Comparison of ENCODE assay signal across 9 cellular contexts in genomic region chr9:120874861-120875565, GRCh38. TPM values are rescaled to one million over a fixed set of nuclear protein-coding genes. Genes with fewer than 3 reads are reported as not detected.
DNase-seq lines count a peak whose midpoint lies in the region; ATAC-seq and TF ChIP-seq lines count a peak whose summit lies in the region.
"Had no signal": no experiment of that assay in that cellular context is flagged by ENCODE, and none has a peak within 500 bp of the region (broad histone marks: within the 10 kb centered on the region; RNA-seq: fewer than 3 reads in every experiment).

No MANE protein-coding gene starts in this region.

- H3K4me2 ChIP-seq in BLaER1 (peak overlapping the region; percentile 73), smooth muscle cell (no peak overlapping the region)

- POLR2A ChIA-PET in HEK293T (lab: Yijun Ruan, JAX): no interaction called here

- H3K36me3 Mint-ChIP-seq in naive B cell: no peaks in the 10 kb centered on the region

- H3K27me3 Mint-ChIP-seq in naive B cell: peaks cover 0 to 12% (median 0%) of the 10 kb centered on the region in 3 donors

- DNase-seq in HL-60 (ENCODE audit: low read depth in 1 of 2, low spot score in 1 of 2): no peak
- no peak for DNase-seq in naive B cell
- no peak for DNase-seq in smooth muscle cell (lab: John Stamatoyannopoulos, UW; ENCODE audit: unreplicated experiment)
- no peak for DNase-seq in UCSD-AML1 (lab: John Stamatoyannopoulos, UW; ENCODE audit: unreplicated experiment)
- no peak for DNase-seq in HEK293T (ENCODE audit: extremely low spot score)
- DNase-seq: NCI-H2107 had no signal

- WGBS in smooth muscle cell (ENCODE audit: low lambda C conversion rate): 87% methylated on average over 6 of the region's 6 CpGs

- H3K4me3 ChIP-seq in BLaER1: peak overlapping the region; percentile 75
- peak overlapping the region; percentile 58 for H3K4me3 ChIP-seq in HL-60 (replicated peaks; ENCODE audit: insufficient read depth, low read length)
- no peak overlapping the region for H3K4me3 ChIP-seq in smooth muscle cell

- H3K9me3 ChIP-seq in BLaER1 (no peaks in the 10 kb centered on the region), smooth muscle cell (replicated peaks; ENCODE audit: low read depth) (no peaks in the 10 kb centered on the region)

- ATAC-seq in naive B cell (ENCODE audit: low read depth in 2 of 2) (no peak), GM21360 (IDR thresholded peaks at IDR 0.05; ENCODE audit: unreplicated experiment) (no peak)

- no peak for TF ChIP-seq CTCF in HL-60 (IDR thresholded peaks at IDR 0.05; ENCODE audit: insufficient read depth, low read length)
- TF ChIP-seq CTCF in smooth muscle cell (IDR thresholded peaks at IDR 0.05; ENCODE audit: borderline replicate concordance, insufficient read depth, poor library complexity, severe bottlenecking): no peak

- CTCF ChIA-PET in HEK293T (lab: Yijun Ruan, JAX): no interaction called here

- H3F3A ChIP-seq in smooth muscle cell (ENCODE audit: low read depth): no peaks in the 10 kb centered on the region

- H4K20me1 ChIP-seq in BLaER1 (no peaks in the 10 kb centered on the region), smooth muscle cell (ENCODE audit: low read depth) (no peaks in the 10 kb centered on the region)

- H3K27me3 ChIP-seq in BLaER1 (no peaks in the 10 kb centered on the region), HL-60 (ENCODE audit: insufficient read depth, poor library complexity, severe bottlenecking) (no peaks in the 10 kb centered on the region), smooth muscle cell (ENCODE audit: low read depth) (no peaks in the 10 kb centered on the region)

- peak overlapping the region; percentile 91 for H3K9ac ChIP-seq in BLaER1
- H3K9ac ChIP-seq in smooth muscle cell (ENCODE audit: low read depth): no peak overlapping the region

- H3K79me2 ChIP-seq in smooth muscle cell (ENCODE audit: low read depth): no peaks in the 10 kb centered on the region

- no peaks in the 10 kb centered on the region for H3K9me3 Mint-ChIP-seq in naive B cell

- H3K4me1 ChIP-seq in BLaER1 (peaks cover 61% of the 10 kb centered on the region), smooth muscle cell (ENCODE audit: low read depth) (peaks cover 5% of the 10 kb centered on the region)

- H3K36me3 ChIP-seq in BLaER1: peaks cover 51% of the 10 kb centered on the region
- no peaks in the 10 kb centered on the region for H3K36me3 ChIP-seq in smooth muscle cell (ENCODE audit: low read depth)

- peak overlapping the region in 5 of 6 donors; percentile 8 to 77 (median 72) for H3K27ac Mint-ChIP-seq in naive B cell

- peak overlapping the region; percentile 91 for H3K27ac ChIP-seq in BLaER1
- H3K27ac ChIP-seq in HL-60 (replicated peaks): peak overlapping the region; percentile 100
- H3K27ac ChIP-seq in angular gyrus (ENCODE audit: low read depth, low read length): peak overlapping the region; percentile 90
- H3K27ac ChIP-seq in smooth muscle cell (ENCODE audit: low read depth): no peak overlapping the region

- peaks cover 31 to 49% (median 41%) of the 10 kb centered on the region in 3 donors for H3K4me1 Mint-ChIP-seq in naive B cell

- H2AFZ ChIP-seq in smooth muscle cell (ENCODE audit: low read depth): no peak overlapping the region

- H3K4me3 Mint-ChIP-seq in naive B cell: peak overlapping the region in 6 of 8 donors; percentile 15 to 72 (median 42)

TF ChIP-seq in HEK293T, 16 proteins besides CTCF, POLR2A, EP300 and RAD21:
- TF ChIP-seq FOXK2 (IDR thresholded peaks at IDR 0.05) (no peak), ARNT (IDR thresholded peaks at IDR 0.05) (no peak), FOXM1 (IDR thresholded peaks at IDR 0.05; ENCODE audit: borderline replicate concordance) (no peak), FOXA1 (IDR thresholded peaks at IDR 0.05) (no peak), SP1 (IDR thresholded peaks at IDR 0.05) (no peak), PKNOX1 (IDR thresholded peaks at IDR 0.05) (no peak), TARDBP (IDR thresholded peaks at IDR 0.05) (no peak)

RNA-seq across cellular contexts. Expression of gene PHF19, which starts 2.0 kb away (rescaled TPM):
- 1 to 10 TPM in 5 of 6 donors, under 1 TPM in 1; 0.26 to 5.4 (median 3.5) TPM for polyA plus RNA-seq in naive B cell (ENCODE audit: low read depth in 6 of 6)
- 18.2 and 19.3 TPM in 2 replicates for total RNA-seq in smooth muscle cell
- polyA plus RNA-seq in smooth muscle cell: 14.1 and 16.0 TPM in 2 replicates

RNA-seq across cellular contexts. Expression of gene PSMD5, which starts 32.3 kb away (rescaled TPM):
- polyA plus RNA-seq in naive B cell (ENCODE audit: low read depth in 6 of 6) (10 to 100 TPM in 5 of 6 donors, 1 to 10 TPM in 1; 3.6 to 22.8 (median 17.4) TPM), smooth muscle cell (12.9 and 14.4 TPM in 2 replicates)
- 17.7 and 18.6 TPM in 2 replicates for total RNA-seq in smooth muscle cell

RNA-seq across cellular contexts. Expression of gene TRAF1, which starts 51.6 kb away (rescaled TPM):
- under 1 TPM; 0.34 to 0.97 (median 0.72) TPM for polyA plus RNA-seq in naive B cell (ENCODE audit: low read depth in 6 of 6)
- 5.4 and 5.9 TPM in 2 replicates for total RNA-seq in smooth muscle cell
- polyA plus RNA-seq in smooth muscle cell: 2.9 and 4.6 TPM in 2 replicates
